Comparison of ENCODE assay signal across 10 cellular contexts in genomic region chr5:13234-13633, GRCh38.
"Had no signal": no experiment of that assay in that cellular context is flagged by ENCODE, and none has a peak within 500 bp of the region (broad histone marks: within the 10 kb centered on the region; RNA-seq: fewer than 3 reads in every experiment).

No MANE protein-coding gene starts in this region.

- H3K4me1 ChIP-seq: HAP-1 had no signal

- H3K36me3 ChIP-seq: HAP-1 had no signal

- H3K9me3 ChIP-seq: HAP-1 had no signal

- H3K4me3 ChIP-seq: GM23248, HAP-1, K562 had no signal

- H3K9me3 Mint-ChIP-seq: HFFc6, IgD-negative memory B cell had no signal

- ATAC-seq: HCT116, HepG2, K562 had no signal

- H3K4me3 Mint-ChIP-seq: HFFc6 had no signal

- DNase-seq: GM23248, GOT3, H7, HFFc6, KG1 had no signal

- H2AFZ ChIP-seq: GM23248 had no signal

- H3K36me3 Mint-ChIP-seq: IgD-negative memory B cell had no signal

- H3K4me1 Mint-ChIP-seq: IgD-negative memory B cell had no signal

- H3K27me3 Mint-ChIP-seq: IgD-negative memory B cell had no signal

- H3K27ac Mint-ChIP-seq: HFFc6, IgD-negative memory B cell had no signal

- H3K27ac ChIP-seq: GM23248 had no signal

- H3K9ac ChIP-seq: GM23248 had no signal
